Comparison of ENCODE assay signal across 10 cellular contexts in genomic region chr17:57370051-57370581, GRCh38.
DNase-seq lines count a peak whose midpoint lies in the region; ATAC-seq, FAIRE-seq and TF ChIP-seq lines count a peak whose summit lies in the region.
"Had no signal": no experiment of that assay in that cellular context is flagged by ENCODE, and none has a peak within 500 bp of the region (broad histone marks: within the 10 kb centered on the region; RNA-seq: fewer than 3 reads in every experiment).

No MANE protein-coding gene starts in this region.

- DNase-seq in GM19239 (ENCODE audit: insufficient read length, low spot score) (peak; percentile 45), HPDE6-E6E7 (ENCODE audit: extremely low spot score) (peak; percentile 85), epithelial cell of esophagus (ENCODE audit: low read depth) (peak; percentile 95), renal cortical epithelial cell (ENCODE audit: low read depth) (peak; percentile 97), GM12891 (ENCODE audit: insufficient read length, low spot score) (no peak)
- DNase-seq in activated CD4-positive, CD25-positive, alpha-beta regulatory T cell (lab: John Stamatoyannopoulos, UW) = no peak
- no peak for DNase-seq in effector memory CD8-positive, alpha-beta T cell
- DNase-seq: activated T-cell treated with anti-CD3 and anti-CD28 coated beads, Interleukin-2, amount 50 U/mL, for 1 hour; retina had no signal

- TF ChIP-seq CTCF in epithelial cell of esophagus (IDR thresholded peaks at IDR 0.05; ENCODE audit: insufficient read depth, low read depth, low read length, missing control alignments) = no peak

- no peaks in the 10 kb centered on the region for H3K9me3 Mint-ChIP-seq in effector memory CD8-positive, alpha-beta T cell

- H3K27ac Mint-ChIP-seq in effector memory CD8-positive, alpha-beta T cell = no peak overlapping the region

- FAIRE-seq in GM19239 (lab: Jason Lieb, UNC) (peak; percentile 95), GM12891 (lab: Jason Lieb, UNC) (no peak)

- H3K27me3 Mint-ChIP-seq in effector memory CD8-positive, alpha-beta T cell = no peaks in the 10 kb centered on the region

- H3K4me3 ChIP-seq in epithelial cell of esophagus (ENCODE audit: low read length) = no peak overlapping the region

- H3K4me1 Mint-ChIP-seq in effector memory CD8-positive, alpha-beta T cell (ENCODE audit: low read depth in 2 of 2) = peaks cover 19 to 26% of the 10 kb centered on the region in 2 donors

- no peak for TF ChIP-seq POLR2A in GM12891 (IDR thresholded peaks at IDR 0.05; ENCODE audit: low read depth, low read length)

- ATAC-seq in effector memory CD8-positive, alpha-beta T cell (replicated peaks) = no peak
- no peak for ATAC-seq in HG03095 (IDR thresholded peaks at IDR 0.05; ENCODE audit: unreplicated experiment)

- no peaks in the 10 kb centered on the region for H3K36me3 Mint-ChIP-seq in effector memory CD8-positive, alpha-beta T cell (ENCODE audit: insufficient read depth)

- H3K4me3 Mint-ChIP-seq in effector memory CD8-positive, alpha-beta T cell = no peak overlapping the region

TF ChIP-seq in GM12891, 5 proteins besides CTCF, POLR2A, EP300 and RAD21:
- TF ChIP-seq POU2F2 (IDR thresholded peaks at IDR 0.05; ENCODE audit: low read depth, low read length) (no peak), TAF1 (IDR thresholded peaks at IDR 0.05; ENCODE audit: low read depth, low read length) (no peak), PAX5 (IDR thresholded peaks at IDR 0.05; ENCODE audit: insufficient read depth, low read length, severe bottlenecking) (no peak), SPI1 (IDR thresholded peaks at IDR 0.05; ENCODE audit: low read depth, low read length) (no peak), POLR2AphosphoS5 (IDR thresholded peaks at IDR 0.05; ENCODE audit: low read depth, low read length) (no peak)

Comparison
In these comparisons a context has a peak if more than half of its experiments do, and no peak if none do; other contexts are left out.
1. DNase-seq: peak in GM19239 (single experiment), HPDE6-E6E7 (single experiment), epithelial cell of esophagus (single experiment) and renal cortical epithelial cell (single experiment); none in activated CD4-positive, CD25-positive, alpha-beta regulatory T cell (0 of 4), effector memory CD8-positive, alpha-beta T cell (0 of 3) and GM12891 (single experiment).